In the genomic region with DNA sequence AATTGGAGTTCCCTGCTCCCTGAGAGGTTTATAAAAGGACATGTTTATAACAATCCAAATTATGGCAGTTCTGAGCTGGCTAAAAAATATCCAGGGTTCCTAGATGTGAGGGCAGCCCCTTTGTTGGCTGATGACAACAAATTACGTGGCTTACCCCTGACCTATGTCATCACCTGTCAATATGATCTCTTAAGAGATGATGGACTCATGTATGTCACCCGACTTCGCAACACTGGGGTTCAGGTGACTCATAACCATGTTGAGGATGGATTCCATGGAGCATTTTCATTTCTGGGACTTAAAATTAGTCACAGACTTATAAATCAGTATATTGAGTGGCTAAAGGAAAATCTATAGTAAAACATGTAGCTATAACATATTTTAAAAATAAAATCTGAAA, we compare ENCODE assay signal across 21 cellular contexts. TPM values are rescaled to one million over a fixed set of nuclear protein-coding genes. Genes with fewer than 3 reads are reported as not detected.
A peak's percentile ranks its signal among the peaks of the same experiment; 100 is the strongest.
DNase-seq lines count a peak whose midpoint lies in the region; ATAC-seq and TF ChIP-seq lines count a peak whose summit lies in the region.
"Had no signal": no experiment of that assay in that cellular context is flagged by ENCODE, and none has a peak within 500 bp of the region (broad histone marks: within the 10 kb centered on the region; RNA-seq: fewer than 3 reads in every experiment).

No MANE protein-coding gene starts in this region.

- H3K4me1 ChIP-seq in Karpas-422 (ENCODE audit: low read length), result no peaks in the 10 kb centered on the region
- H3K4me1 ChIP-seq in RWPE2 (ENCODE audit: insufficient read depth, poor library complexity, severe bottlenecking), result no peaks in the 10 kb centered on the region
- H3K4me1 ChIP-seq: SJSA1 had no signal

- no peak overlapping the region for H3K4me3 Mint-ChIP-seq in stimulated activated naive B cell treated with anti-CD40 and anti-IgM and Interleukin-4, amounts not matched to agents 10 μg/mL and 1 μg/mL and 100 μg/mL, for 72 hours
- H3K4me3 Mint-ChIP-seq: HFFc6, IgD-negative memory B cell had no signal

- H2AFZ ChIP-seq in Karpas-422 (ENCODE audit: low read length), result no peak overlapping the region

- H3K4me1 Mint-ChIP-seq in stimulated activated naive B cell treated with anti-CD40 and anti-IgM and Interleukin-4, amounts not matched to agents 10 μg/mL and 1 μg/mL and 100 μg/mL, for 72 hours, result no peaks in the 10 kb centered on the region
- H3K4me1 Mint-ChIP-seq: IgD-negative memory B cell had no signal

- H4K20me1 ChIP-seq in Karpas-422 (ENCODE audit: insufficient read depth, low read depth, low read length), result no peaks in the 10 kb centered on the region

- H3K9me3 Mint-ChIP-seq in stimulated activated naive B cell treated with anti-CD40 and anti-IgM and Interleukin-4, amounts not matched to agents 10 μg/mL and 1 μg/mL and 100 μg/mL, for 72 hours, result peaks cover 6 to 8% of the 10 kb centered on the region in 2 donors
- no peaks in the 10 kb centered on the region for H3K9me3 Mint-ChIP-seq in activated naive CD4-positive, alpha-beta T cell treated with anti-CD3 and anti-CD28 coated beads, Interleukin-2, amount 50 U/mL, for 72 hours
- H3K9me3 Mint-ChIP-seq: IgD-negative memory B cell had no signal

- TF ChIP-seq CTCF in RWPE2 (IDR thresholded peaks at IDR 0.05; ENCODE audit: poor library complexity, severe bottlenecking), result no peak

- peaks cover 0 to 7% of the 10 kb centered on the region in 2 donors for H3K27me3 Mint-ChIP-seq in stimulated activated naive B cell treated with anti-CD40 and anti-IgM and Interleukin-4, amounts not matched to agents 10 μg/mL and 1 μg/mL and 100 μg/mL, for 72 hours

- ATAC-seq in RWPE2 (ENCODE audit: low read depth), result peak; percentile 40; the same call in 2 of the 3 replicates
- no peak for ATAC-seq in stimulated activated naive B cell treated with anti-CD40 and anti-IgM and Interleukin-4, amounts not matched to agents 10 μg/mL and 1 μg/mL and 100 μg/mL, for 72 hours (replicated peaks)
- no peak for ATAC-seq in activated naive CD4-positive, alpha-beta T cell treated with anti-CD3 and anti-CD28 coated beads, Interleukin-2, amount 50 U/mL, for 72 hours

- no peaks in the 10 kb centered on the region for H3K9me3 ChIP-seq in Karpas-422 (ENCODE audit: low read length)
- no peaks in the 10 kb centered on the region for H3K9me3 ChIP-seq in RWPE2 (ENCODE audit: severe bottlenecking)
- H3K9me3 ChIP-seq: BE2C had no signal

- H3K36me3 Mint-ChIP-seq in stimulated activated naive B cell treated with anti-CD40 and anti-IgM and Interleukin-4, amounts not matched to agents 10 μg/mL and 1 μg/mL and 100 μg/mL, for 72 hours, result no peaks in the 10 kb centered on the region
- no peaks in the 10 kb centered on the region for H3K36me3 Mint-ChIP-seq in activated naive CD4-positive, alpha-beta T cell treated with anti-CD3 and anti-CD28 coated beads, Interleukin-2, amount 50 U/mL, for 72 hours
- H3K36me3 Mint-ChIP-seq: IgD-negative memory B cell had no signal

- no peaks in the 10 kb centered on the region for H3K9me2 ChIP-seq in Karpas-422 (replicated peaks; ENCODE audit: insufficient read depth, low read length)

- H3K27ac ChIP-seq in Karpas-422 (ENCODE audit: low read length) (no peak overlapping the region), RWPE2 (ENCODE audit: poor library complexity, severe bottlenecking) (no peak overlapping the region)
- H3K27ac ChIP-seq: HL-60, SJSA1 had no signal

- no peak overlapping the region for H3K4me2 ChIP-seq in Karpas-422 (ENCODE audit: low read depth, low read length, poor library complexity, severe bottlenecking)

- no peak overlapping the region for H3K9ac ChIP-seq in Karpas-422 (ENCODE audit: low read length)

- no peak overlapping the region for H3K27ac Mint-ChIP-seq in stimulated activated naive B cell treated with anti-CD40 and anti-IgM and Interleukin-4, amounts not matched to agents 10 μg/mL and 1 μg/mL and 100 μg/mL, for 72 hours
- no peak overlapping the region for H3K27ac Mint-ChIP-seq in activated naive CD4-positive, alpha-beta T cell treated with anti-CD3 and anti-CD28 coated beads, Interleukin-2, amount 50 U/mL, for 72 hours
- H3K27ac Mint-ChIP-seq: HFFc6, IgD-negative memory B cell had no signal

- H3K27me3 ChIP-seq in Karpas-422 (ENCODE audit: low read length), result no peaks in the 10 kb centered on the region
- H3K27me3 ChIP-seq in RWPE2 (ENCODE audit: insufficient read depth, poor library complexity, severe bottlenecking), result no peaks in the 10 kb centered on the region
- H3K27me3 ChIP-seq: BE2C, SJSA1 had no signal

- H3K36me3 ChIP-seq in Karpas-422 (ENCODE audit: insufficient read depth, low read length) (no peaks in the 10 kb centered on the region), RWPE2 (ENCODE audit: low read depth) (no peaks in the 10 kb centered on the region)
- H3K36me3 ChIP-seq: BE2C, SJSA1 had no signal

- DNase-seq in HCEC 1CT (peak; percentile 53), Karpas-422 (peak; percentile 11), RWPE2 (ENCODE audit: low spot score) (no peak), iris pigment epithelial cell (ENCODE audit: low read depth) (peak; percentile 17), 8988T (no peak)
- no peak for DNase-seq in stimulated activated naive B cell treated with anti-CD40 and anti-IgM and Interleukin-4, amounts not matched to agents 10 μg/mL and 1 μg/mL and 100 μg/mL, for 72 hours
- DNase-seq in activated naive CD4-positive, alpha-beta T cell treated with anti-CD3 and anti-CD28 coated beads, Interleukin-2, amount 50 U/mL, for 72 hours (ENCODE audit: low spot score in 2 of 2), result no peak
- DNase-seq: BE2C, DMS53, GF-D8, H7, HFFc6, NCI-H1105, NCI-H146, NCI-H2029, NCI-H226, NCI-H510A treated with DMSO at 0.1 percent for 48 hours, NCI-H748 treated with DMSO at 0.1 percent for 48 hours had no signal

- H3K4me3 ChIP-seq in Karpas-422 (ENCODE audit: low read length) (no peak overlapping the region), RWPE2 (ENCODE audit: severe bottlenecking) (no peak overlapping the region)
- H3K4me3 ChIP-seq: SJSA1 had no signal

- H3K79me2 ChIP-seq in Karpas-422 (ENCODE audit: low read length), result no peaks in the 10 kb centered on the region

RNA-seq across cellular contexts. Expression of a gene that starts 13.9 kb away (rescaled TPM):
- total RNA-seq in Karpas-422 (2014; rRNA removed; shearing (Covaris generic); ENCODE audit: low replicate concordance), result not detected in 2 replicates
- not detected for total RNA-seq in activated naive CD4-positive, alpha-beta T cell treated with anti-CD3 and anti-CD28 coated beads, Interleukin-2, amount 50 U/mL, for 72 hours
- total RNA-seq: H7, HFFc6 had no signal

RNA-seq across cellular contexts. Expression of a gene that starts 45.6 kb away (rescaled TPM):
- not detected in 2 replicates for total RNA-seq in Karpas-422 (2014; rRNA removed; shearing (Covaris generic); ENCODE audit: low replicate concordance)
- not detected for total RNA-seq in activated naive CD4-positive, alpha-beta T cell treated with anti-CD3 and anti-CD28 coated beads, Interleukin-2, amount 50 U/mL, for 72 hours
- total RNA-seq: H7, HFFc6 had no signal

Comparison
In these comparisons a context has a peak if more than half of its experiments do, and no peak if none do; other contexts are left out.
1. DNase-seq: peak in HCEC 1CT (single experiment), Karpas-422 (single experiment) and iris pigment epithelial cell (single experiment); none in RWPE2 (single experiment), 8988T (single experiment), stimulated activated naive B cell treated with anti-CD40 and anti-IgM and Interleukin-4, amounts not matched to agents 10 μg/mL and 1 μg/mL and 100 μg/mL, for 72 hours (single experiment) and activated naive CD4-positive, alpha-beta T cell treated with anti-CD3 and anti-CD28 coated beads, Interleukin-2, amount 50 U/mL, for 72 hours (0 of 2).